ENCODE assay signal across 15 cellular contexts in genomic region chr2:187826023-187826422, GRCh38.
A peak's percentile ranks its signal among the peaks of the same experiment; 100 is the strongest.
DNase-seq lines count a peak whose midpoint lies in the region; TF ChIP-seq lines count a peak whose summit lies in the region.
"Had no signal": no experiment of that assay in that cellular context is flagged by ENCODE, and none has a peak within 500 bp of the region (broad histone marks: within the 10 kb centered on the region; RNA-seq: fewer than 3 reads in every experiment).

No MANE protein-coding gene starts in this region.

- no peaks in the 10 kb centered on the region for H3K4me1 ChIP-seq in breast epithelium
- H3K4me1 ChIP-seq in vagina = no peaks in the 10 kb centered on the region
- H3K4me1 ChIP-seq: esophagus muscularis mucosa had no signal

- no TSS peak for BruUV-seq in MCF 10A (replicated peaks; lab: Mats Ljungman, UMichigan)

- TF ChIP-seq CTCF in MCF 10A (IDR thresholded peaks at IDR 0.05; ENCODE audit: unreplicated experiment) = no peak
- TF ChIP-seq CTCF in breast epithelium (IDR thresholded peaks at IDR 0.05) = no peak
- no peak for TF ChIP-seq CTCF in fibroblast of pulmonary artery (IDR thresholded peaks at IDR 0.05; ENCODE audit: low read length, missing control alignments)
- no peak for TF ChIP-seq CTCF in vagina (IDR thresholded peaks at IDR 0.05)
- TF ChIP-seq CTCF in mesothelial cell of epicardium (IDR thresholded peaks at IDR 0.05; ENCODE audit: unreplicated experiment) = no peak

- DNase-seq in MCF 10A (ENCODE audit: unreplicated experiment) (peak; percentile 39), breast epithelium (ENCODE audit: low spot score in 2 of 2) (no peak), RPMI7951 (ENCODE audit: low read depth) (peak; percentile 12), fibroblast of pulmonary artery (ENCODE audit: low read depth) (peak; percentile 18), vagina (ENCODE audit: extremely low spot score in 2 of 2) (no peak), COLO829 (ENCODE audit: low spot score) (no peak), cerebellar cortex (ENCODE audit: low spot score) (no peak), mesothelial cell of epicardium (ENCODE audit: low spot score in 2 of 2, unreplicated experiment in 2 of 2) (no peak)
- DNase-seq: CD8-positive, alpha-beta T cell; NCI-H526 treated with DMSO at 0.1 percent for 48 hours; stimulated activated naive B cell treated with anti-CD40 and anti-IgM and Interleukin-4, amounts not matched to agents 10 μg/mL and 1 μg/mL and 100 μg/mL, for 72 hours had no signal

- no peaks in the 10 kb centered on the region for H3K27me3 ChIP-seq in breast epithelium
- no peaks in the 10 kb centered on the region for H3K27me3 ChIP-seq in vagina
- H3K27me3 ChIP-seq: esophagus muscularis mucosa had no signal

- CTCF ChIA-PET in MCF 10A (lab: Yijun Ruan, JAX) = interaction anchor here (0.7 kb wide), 1 partner anchor 19 kb away, joined by 3 read pairs; no protein-coding TSS in a partner anchor

- H3K27ac ChIP-seq in breast epithelium (no peak overlapping the region), vagina (no peak overlapping the region)
- H3K27ac ChIP-seq: esophagus muscularis mucosa had no signal

- H3K27ac Mint-ChIP-seq in MCF 10A (ENCODE audit: low read depth, unreplicated experiment) (peak overlapping the region; percentile 20), mesothelial cell of epicardium (no peak overlapping the region)
- H3K27ac Mint-ChIP-seq: activated naive CD4-positive, alpha-beta T cell treated with anti-CD3 and anti-CD28 coated beads, Interleukin-2, amount 50 U/mL, for 24 hours; CD8-positive, alpha-beta T cell; memory B cell; stimulated activated naive B cell treated with anti-CD40 and anti-IgM and Interleukin-4, amounts not matched to agents 10 μg/mL and 1 μg/mL and 100 μg/mL, for 72 hours had no signal

- H3K36me3 Mint-ChIP-seq in MCF 10A (ENCODE audit: insufficient read depth, unreplicated experiment) = no peaks in the 10 kb centered on the region
- H3K36me3 Mint-ChIP-seq in mesothelial cell of epicardium = no peaks in the 10 kb centered on the region
- H3K36me3 Mint-ChIP-seq: activated naive CD4-positive, alpha-beta T cell treated with anti-CD3 and anti-CD28 coated beads, Interleukin-2, amount 50 U/mL, for 24 hours; CD8-positive, alpha-beta T cell; memory B cell; stimulated activated naive B cell treated with anti-CD40 and anti-IgM and Interleukin-4, amounts not matched to agents 10 μg/mL and 1 μg/mL and 100 μg/mL, for 72 hours had no signal

- H3K36me3 ChIP-seq in breast epithelium (no peaks in the 10 kb centered on the region), vagina (no peaks in the 10 kb centered on the region)
- H3K36me3 ChIP-seq: esophagus muscularis mucosa had no signal

- H3K9me3 Mint-ChIP-seq in MCF 10A (ENCODE audit: unreplicated experiment) (no peaks in the 10 kb centered on the region), mesothelial cell of epicardium (peaks cover 14% of the 10 kb centered on the region)
- H3K9me3 Mint-ChIP-seq: activated naive CD4-positive, alpha-beta T cell treated with anti-CD3 and anti-CD28 coated beads, Interleukin-2, amount 50 U/mL, for 24 hours had no signal

- POLR2A ChIA-PET in MCF 10A (lab: Yijun Ruan, JAX) = no interaction called here

- H3K4me3 ChIP-seq in breast epithelium (no peak overlapping the region), fibroblast of pulmonary artery (replicated peaks; ENCODE audit: low read depth, low read length) (no peak overlapping the region), vagina (no peak overlapping the region)
- H3K4me3 ChIP-seq: esophagus muscularis mucosa had no signal

- H3K4me1 Mint-ChIP-seq in MCF 10A (ENCODE audit: insufficient read depth, unreplicated experiment) (peaks cover 6% of the 10 kb centered on the region), mesothelial cell of epicardium (peaks cover 1% of the 10 kb centered on the region)
- H3K4me1 Mint-ChIP-seq: activated naive CD4-positive, alpha-beta T cell treated with anti-CD3 and anti-CD28 coated beads, Interleukin-2, amount 50 U/mL, for 24 hours; memory B cell; nephron; stimulated activated naive B cell treated with anti-CD40 and anti-IgM and Interleukin-4, amounts not matched to agents 10 μg/mL and 1 μg/mL and 100 μg/mL, for 72 hours had no signal

- H3K4me3 Mint-ChIP-seq in MCF 10A (ENCODE audit: unreplicated experiment) = no peak overlapping the region
- H3K4me3 Mint-ChIP-seq in mesothelial cell of epicardium = no peak overlapping the region
- H3K4me3 Mint-ChIP-seq: activated naive CD4-positive, alpha-beta T cell treated with anti-CD3 and anti-CD28 coated beads, Interleukin-2, amount 50 U/mL, for 24 hours; CD8-positive, alpha-beta T cell; memory B cell; nephron; stimulated activated naive B cell treated with anti-CD40 and anti-IgM and Interleukin-4, amounts not matched to agents 10 μg/mL and 1 μg/mL and 100 μg/mL, for 72 hours had no signal

- no peak for TF ChIP-seq POLR2A in breast epithelium (IDR thresholded peaks at IDR 0.05)
- no peak for TF ChIP-seq POLR2A in vagina (IDR thresholded peaks at IDR 0.05)

- intact Hi-C loops in MCF 10A (cut with micrococcal nuclease) (no loop called here), breast epithelium (cut with DNase I; ENCODE audit: low total_unique reads) (no loop called here), vagina (cut with DNase I) (no loop called here)

- no peaks in the 10 kb centered on the region for H3K9me3 ChIP-seq in breast epithelium
- no peaks in the 10 kb centered on the region for H3K9me3 ChIP-seq in vagina

- no peaks in the 10 kb centered on the region for H3K27me3 Mint-ChIP-seq in MCF 10A (ENCODE audit: insufficient read depth, unreplicated experiment)
- no peaks in the 10 kb centered on the region for H3K27me3 Mint-ChIP-seq in mesothelial cell of epicardium (ENCODE audit: low read depth)
- H3K27me3 Mint-ChIP-seq: activated naive CD4-positive, alpha-beta T cell treated with anti-CD3 and anti-CD28 coated beads, Interleukin-2, amount 50 U/mL, for 24 hours; memory B cell; stimulated activated naive B cell treated with anti-CD40 and anti-IgM and Interleukin-4, amounts not matched to agents 10 μg/mL and 1 μg/mL and 100 μg/mL, for 72 hours had no signal

Comparison
In these comparisons a context has a peak if more than half of its experiments do, and no peak if none do; other contexts are left out.
1. DNase-seq: peak in MCF 10A (single experiment), RPMI7951 (single experiment) and fibroblast of pulmonary artery (single experiment); none in breast epithelium (0 of 2), vagina (0 of 2), COLO829 (single experiment), cerebellar cortex (single experiment) and mesothelial cell of epicardium (0 of 2).